25 cellular contexts compared by ENCODE assay signal in genomic region chr19:55544014-55544413, GRCh38. TPM values are rescaled to one million over a fixed set of nuclear protein-coding genes. Genes with fewer than 3 reads are reported as not detected.
DNase-seq lines count a peak whose midpoint lies in the region; ATAC-seq, FAIRE-seq and TF ChIP-seq lines count a peak whose summit lies in the region.
"Had no signal": no experiment of that assay in that cellular context is flagged by ENCODE, and none has a peak within 500 bp of the region (broad histone marks: within the 10 kb centered on the region; RNA-seq: fewer than 3 reads in every experiment).

No MANE protein-coding gene starts in this region.

- no peak overlapping the region for H3K4me2 ChIP-seq in H9 (ENCODE audit: insufficient read depth, insufficient read length, low read length)
- no peak overlapping the region for H3K4me2 ChIP-seq in H1 (ENCODE audit: insufficient read depth in 1 of 2, low read depth in 2 of 2, low read length in 2 of 2)
- H3K4me2 ChIP-seq in osteoblast (ENCODE audit: insufficient read depth, low read length), result no peak overlapping the region
- H3K4me2 ChIP-seq: A549, GM23338 had no signal

- H3K4ac ChIP-seq in H9 (ENCODE audit: low read depth, low read length), result no peak overlapping the region
- H3K4ac ChIP-seq in H1 (replicated peaks; ENCODE audit: insufficient read length, low read depth, low read length), result no peak overlapping the region

- DNase-seq in right cardiac atrium (peak in 2 of 3 donors; percentile 39 to 44), cardiac septum (ENCODE audit: low spot score) (no peak), H9 (no peak), H1 (ENCODE audit: low read depth in 1 of 2, low spot score in 2 of 2) (no peak), osteoblast (ENCODE audit: insufficient read length, low spot score, missing footprints) (peak; percentile 37), NCI-H1417 (lab: John Stamatoyannopoulos, UW) (no peak), spleen (no peak)
- DNase-seq: 8988T; ACHN; AML-193; BE2C; CD4-positive, alpha-beta T cell; CD8-positive, alpha-beta memory T cell; DMS 273 treated with DMSO at 0.1 percent for 48 hours; DMS79; EL; GDM1 had no signal

- H3K9ac ChIP-seq in H9 (ENCODE audit: extremely low read depth, insufficient read length, low read length), result no peak overlapping the region
- H3K9ac ChIP-seq in H1 (replicated peaks in 1 of 4; ENCODE audit: extremely low read depth in 1 of 4, low read depth in 3 of 4, low read length in 3 of 4), result no peak overlapping the region

- TF ChIP-seq EP300 in H1 (IDR thresholded peaks at IDR 0.05; ENCODE audit: borderline replicate concordance in 1 of 2, low read depth in 2 of 2, low read length in 2 of 2), result no peak

- H3K23ac ChIP-seq in H9 (ENCODE audit: insufficient read length, low read depth, low read length) (no peak overlapping the region), H1 (ENCODE audit: insufficient read length) (no peak overlapping the region)

- TF ChIP-seq RAD21 in H1 (IDR thresholded peaks at IDR 0.05 in 1 of 2, conservative IDR thresholded peaks at IDR 0.05 in 1 of 2; ENCODE audit: low read depth in 2 of 2, low read length in 2 of 2), result no peak

- H3K4me1 ChIP-seq in right cardiac atrium (ENCODE audit: control insufficient read depth, insufficient read depth, low read length), result no peaks in the 10 kb centered on the region
- H3K4me1 ChIP-seq in H9 (ENCODE audit: insufficient read depth, low read length), result no peaks in the 10 kb centered on the region
- peaks cover 0 to 20% (median 12%) of the 10 kb centered on the region in 4 experiments; a peak in 6 of 7 replicates for H3K4me1 ChIP-seq in H1 (replicated peaks in 1 of 4; ENCODE audit: control insufficient read depth in 3 of 4, insufficient read depth in 4 of 4, low read length in 3 of 4)
- H3K4me1 ChIP-seq in osteoblast (ENCODE audit: insufficient read depth, low read length), result peaks cover 13% of the 10 kb centered on the region
- H3K4me1 ChIP-seq in spleen, result peaks cover 0 to 7% (median 0%) of the 10 kb centered on the region in 6 donors
- H3K4me1 ChIP-seq: BE2C had no signal

- no peaks in the 10 kb centered on the region for H3K27me3 ChIP-seq in right cardiac atrium (ENCODE audit: control insufficient read depth, insufficient read depth)
- H3K27me3 ChIP-seq in H9 (ENCODE audit: insufficient read depth, low read length), result no peaks in the 10 kb centered on the region
- H3K27me3 ChIP-seq in H1 (replicated peaks in 1 of 4; ENCODE audit: control insufficient read depth in 3 of 4, extremely low read depth in 1 of 4, insufficient read depth in 3 of 4, low read length in 3 of 4), result no peaks in the 10 kb centered on the region; a peak in 3 of 7 replicates
- H3K27me3 ChIP-seq in osteoblast (ENCODE audit: insufficient read depth, low read length), result no peaks in the 10 kb centered on the region
- peaks cover 0 to 65% (median 9%) of the 10 kb centered on the region in 7 donors for H3K27me3 ChIP-seq in spleen (replicated peaks in 1 of 7)
- H3K27me3 ChIP-seq: BE2C; BLaER1 treated with 17β-estradiol and CSF1 and Interleukin-3, amounts not matched to agents 10 nM and 100 nM had no signal

- no peak overlapping the region for H3K4me3 ChIP-seq in right cardiac atrium (ENCODE audit: low read length)
- H3K4me3 ChIP-seq in H1 (ENCODE audit: extremely low read depth in 1 of 4, insufficient read depth in 2 of 4, low read depth in 3 of 4, low read length in 4 of 4), result no peak overlapping the region
- H3K4me3 ChIP-seq in osteoblast (ENCODE audit: insufficient read depth, low read length), result no peak overlapping the region
- no peak overlapping the region for H3K4me3 ChIP-seq in spleen
- H3K4me3 ChIP-seq: A549; BLaER1 treated with 17β-estradiol and CSF1 and Interleukin-3, amounts not matched to agents 10 nM and 100 nM; GM12878; GM23338 had no signal

- 83% methylated on average over 15 of the region's 15 CpGs for WGBS in right cardiac atrium
- no CpG with 5 or more reads among the region's 15 CpGs for WGBS in H9 (ENCODE audit: extremely low coverage, insufficient read length, low lambda C conversion rate)
- 94% methylated on average over 15 of the region's 15 CpGs; no CpG with 5 or more reads in 1 of the 2 experiments for WGBS in H1 (ENCODE audit: extremely low coverage in 1 of 2, insufficient coverage in 1 of 2, insufficient read length in 1 of 2, insufficient replicate concordance in 2 of 2, low coverage in 1 of 2, low lambda C conversion rate in 2 of 2, missing lambda C conversion rate in 1 of 2), 2 experiments
- 80 to 89% (median 87%) methylated on average over 9 to 15 of the region's 15 CpGs for WGBS in spleen, 5 donors

- H3K14ac ChIP-seq in H9 (ENCODE audit: insufficient read depth, low read length) (0 out of 2 replicates have a peak overlapping the region, but pooled peaks have one; percentile 22), H1 (ENCODE audit: insufficient read length) (no peak overlapping the region)

- CTCF ChIA-PET in H1 (lab: Charles Lee; ENCODE audit: partially characterized antibody), result interaction anchor here (1.0 to 1.4 kb wide), 2 partner anchors 29 to 40 kb away, joined by 3 read pairs; no protein-coding TSS in a partner anchor

- TF ChIP-seq CTCF in H9 (conservative IDR thresholded peaks at IDR 0.05), result no peak
- no peak for TF ChIP-seq CTCF in H1 (IDR thresholded peaks at IDR 0.05; ENCODE audit: control extremely low read depth in 1 of 3, insufficient read depth in 1 of 3, low read depth in 1 of 3, low read length in 3 of 3)
- TF ChIP-seq CTCF in osteoblast (IDR thresholded peaks at IDR 0.05; ENCODE audit: extremely low read depth, low read depth, low read length), result no peak
- TF ChIP-seq CTCF in spleen (IDR thresholded peaks at IDR 0.05 in 8 of 11, conservative IDR thresholded peaks at IDR 0.05 in 3 of 11), result no peak

- H4K5ac ChIP-seq in H9 (ENCODE audit: insufficient read length, low read depth, low read length), result no peak overlapping the region
- no peak overlapping the region for H4K5ac ChIP-seq in H1 (ENCODE audit: insufficient read length, low read depth, low read length)

- H3K23me2 ChIP-seq in H9 (ENCODE audit: insufficient read length, low read depth, low read length, poor library complexity, severe bottlenecking) (no peaks in the 10 kb centered on the region), H1 (ENCODE audit: low read depth, low read length) (peaks cover 12% of the 10 kb centered on the region; the same call in 1 of the 2 replicates)

- no peaks in the 10 kb centered on the region for H3K79me2 ChIP-seq in H9 (ENCODE audit: insufficient read depth, low read length)
- H3K79me2 ChIP-seq in H1 (ENCODE audit: control insufficient read depth in 1 of 2, insufficient read depth in 2 of 2, low read length in 2 of 2), result no peaks in the 10 kb centered on the region
- no peaks in the 10 kb centered on the region for H3K79me2 ChIP-seq in osteoblast (ENCODE audit: insufficient read depth, low read length)

- H4K8ac ChIP-seq in H9 (replicated peaks; ENCODE audit: insufficient read length, low read depth, low read length) (no peak overlapping the region), H1 (ENCODE audit: extremely low read depth, insufficient read depth, low read length) (no peak overlapping the region)

- TF ChIP-seq POLR2A in H1 (IDR thresholded peaks at IDR 0.05; ENCODE audit: control extremely low read depth in 1 of 2, low read depth in 2 of 2, low read length in 2 of 2), result no peak
- TF ChIP-seq POLR2A in spleen (IDR thresholded peaks at IDR 0.05), result no peak

- no peak overlapping the region for H3T11ph ChIP-seq in H9 (ENCODE audit: low read length)

- H3K56ac ChIP-seq in H9 (ENCODE audit: insufficient read length, low read depth, low read length) (no peak overlapping the region), H1 (replicated peaks; ENCODE audit: insufficient read length, low read depth, low read length) (no peak overlapping the region)

- no peaks in the 10 kb centered on the region for H3K79me1 ChIP-seq in H9 (ENCODE audit: insufficient read depth, low read depth, low read length, poor library complexity, severe bottlenecking)
- H3K79me1 ChIP-seq in H1 (ENCODE audit: low read depth, low read length), result no peaks in the 10 kb centered on the region

- H2BK20ac ChIP-seq in H9 (ENCODE audit: low read depth, low read length, poor library complexity, severe bottlenecking), result no peak overlapping the region
- H2BK20ac ChIP-seq in H1 (ENCODE audit: low read length), result no peak overlapping the region

- no peak overlapping the region for H4K91ac ChIP-seq in H9 (ENCODE audit: insufficient read length, low read depth, low read length)
- H4K91ac ChIP-seq in H1 (replicated peaks; ENCODE audit: insufficient read length, low read length), result no peak overlapping the region

- FAIRE-seq in H1 (lab: Jason Lieb, UNC), result no peak
- FAIRE-seq: A549, D721Med, GM12878, H54 had no signal

- H3K27ac Mint-ChIP-seq in H9, result no peak overlapping the region
- H3K27ac Mint-ChIP-seq: CD4-positive, alpha-beta T cell; CD8-positive, alpha-beta memory T cell; GM23338 had no signal

- H3K9me3 ChIP-seq in right cardiac atrium (ENCODE audit: control insufficient read depth, low read length) (no peaks in the 10 kb centered on the region), H9 (ENCODE audit: control insufficient read depth, low read depth, low read length) (no peaks in the 10 kb centered on the region), H1 (ENCODE audit: insufficient read depth in 2 of 2, low read depth in 1 of 2, low read length in 1 of 2) (no peaks in the 10 kb centered on the region), osteoblast (ENCODE audit: low read depth, low read length) (no peaks in the 10 kb centered on the region), spleen (no peaks in the 10 kb centered on the region)
- H3K9me3 ChIP-seq: A549; BE2C; BLaER1 treated with 17β-estradiol and CSF1 and Interleukin-3, amounts not matched to agents 10 nM and 100 nM had no signal

- intact Hi-C loops in right cardiac atrium (cut with DNase I), result no loop called here
- intact Hi-C loops in cardiac septum (cut with DNase I), result no loop called here
- intact Hi-C loops in spleen (cut with DNase I; ENCODE audit: low total_unique reads), result no loop called here

- H2AFZ ChIP-seq in H9 (ENCODE audit: low read length) (no peak overlapping the region), H1 (ENCODE audit: low read length) (no peak overlapping the region), osteoblast (ENCODE audit: low read length) (no peak overlapping the region)
- H2AFZ ChIP-seq: GM23338 had no signal

- peaks cover 0 to 6% (median 0%) of the 10 kb centered on the region in 3 experiments; a peak in 2 of 7 replicates for H3K36me3 Mint-ChIP-seq in H9 (ENCODE audit: insufficient read depth in 1 of 3, low read depth in 3 of 3)
- H3K36me3 Mint-ChIP-seq: CD14-positive monocyte; CD8-positive, alpha-beta memory T cell had no signal

- peaks cover 15 to 47% of the 10 kb centered on the region in 2 experiments for H3K4me1 Mint-ChIP-seq in H9
- H3K4me1 Mint-ChIP-seq: CD8-positive, alpha-beta memory T cell had no signal

- POLR2A ChIA-PET in H1 (lab: Charles Lee; ENCODE audit: partially characterized antibody), result interaction anchor here (0.5 to 1.2 kb wide), 4 partner anchors 12 to 1105 kb away, joined by 3 to 6 read pairs (median 4); no protein-coding TSS in a partner anchor

- no peak overlapping the region for H3K18ac ChIP-seq in H9 (ENCODE audit: insufficient read length, low read depth, low read length)
- H3K18ac ChIP-seq in H1 (ENCODE audit: extremely low read depth, low read length), result no peak overlapping the region

- no peak for ATAC-seq in right cardiac atrium
- ATAC-seq: A549, GM12878, GM23338, HCT116 had no signal

- H2AK5ac ChIP-seq in H9 (ENCODE audit: insufficient read length, low read length) (no peak overlapping the region), H1 (ENCODE audit: low read depth, low read length) (0 out of 2 replicates have a peak overlapping the region, but pooled peaks have one; percentile 26)

- peak overlapping the region; percentile 19 for H3K27ac ChIP-seq in right cardiac atrium (ENCODE audit: low read length)
- no peak overlapping the region for H3K27ac ChIP-seq in H9 (ENCODE audit: insufficient read length, low read depth, low read length)
- H3K27ac ChIP-seq in H1 (ENCODE audit: low read depth, low read length), result no peak overlapping the region
- H3K27ac ChIP-seq in osteoblast (ENCODE audit: low read depth, low read length), result no peak overlapping the region
- H3K27ac ChIP-seq in spleen, result no peak overlapping the region

- H2BK5ac ChIP-seq in H9 (ENCODE audit: insufficient read length, low read length), result no peak overlapping the region
- no peak overlapping the region for H2BK5ac ChIP-seq in H1 (ENCODE audit: low read depth, low read length)

- H3K27me3 Mint-ChIP-seq in H9 (ENCODE audit: low read depth), result peaks cover 17% of the 10 kb centered on the region

- H3K4me3 Mint-ChIP-seq in H9, result no peak overlapping the region
- H3K4me3 Mint-ChIP-seq: CD14-positive monocyte; CD4-positive, alpha-beta T cell; CD8-positive, alpha-beta memory T cell; GM23338 had no signal

- H2BK12ac ChIP-seq in H9 (ENCODE audit: insufficient read length, low read depth, low read length), result no peak overlapping the region
- no peak overlapping the region for H2BK12ac ChIP-seq in H1 (ENCODE audit: low read depth, low read length)

- no peak overlapping the region for H2BK120ac ChIP-seq in H9 (ENCODE audit: low read depth, low read length, poor library complexity, severe bottlenecking)
- no peak overlapping the region for H2BK120ac ChIP-seq in H1 (replicated peaks; ENCODE audit: low read depth, low read length)

- H3K9me3 Mint-ChIP-seq in H9, result peaks cover 6 to 14% of the 10 kb centered on the region in 2 experiments; a peak in 4 of 5 replicates
- H3K9me3 Mint-ChIP-seq: CD4-positive, alpha-beta T cell; CD8-positive, alpha-beta memory T cell had no signal

- peaks cover 2% of the 10 kb centered on the region for H4K20me1 ChIP-seq in H9 (ENCODE audit: control insufficient read depth, insufficient read depth, insufficient read length)
- peaks cover 0 to 3% of the 10 kb centered on the region in 2 experiments for H4K20me1 ChIP-seq in H1 (replicated peaks in 1 of 2; ENCODE audit: control insufficient read depth in 1 of 2, insufficient read depth in 2 of 2, low read length in 2 of 2)
- no peaks in the 10 kb centered on the region for H4K20me1 ChIP-seq in osteoblast (ENCODE audit: insufficient read depth, low read length)
- H4K20me1 ChIP-seq: BLaER1 treated with 17β-estradiol and CSF1 and Interleukin-3, amounts not matched to agents 10 nM and 100 nM had no signal

- no peak overlapping the region for H2BK15ac ChIP-seq in H9 (ENCODE audit: low read depth, low read length)
- no peak overlapping the region for H2BK15ac ChIP-seq in H1 (ENCODE audit: low read length)

- no peaks in the 10 kb centered on the region; a peak in 1 of 8 replicates for H3K36me3 ChIP-seq in H1 (ENCODE audit: control insufficient read depth in 2 of 4, insufficient read depth in 4 of 4, low read length in 3 of 4)
- H3K36me3 ChIP-seq in osteoblast (ENCODE audit: insufficient read depth, low read length), result no peaks in the 10 kb centered on the region
- no peaks in the 10 kb centered on the region for H3K36me3 ChIP-seq in spleen
- H3K36me3 ChIP-seq: BE2C; BLaER1 treated with 17β-estradiol and CSF1 and Interleukin-3, amounts not matched to agents 10 nM and 100 nM had no signal

RNA-seq across cellular contexts. Expression of gene SBK3, which starts 1.3 kb away (rescaled TPM):
- total RNA-seq in right cardiac atrium (100 to 1,000 TPM in 2 of 4 donors, 10 to 100 TPM in 2; 80.3 to 211 (median 109) TPM), cardiac septum (6.7 TPM), H9 (2021) (0.48 and 0.70 TPM in 2 replicates), osteoblast (not detected in 2 replicates), spleen (not detected)
- polyA plus RNA-seq in right cardiac atrium (103 TPM), H1 (2011; rRNA removed) (1.5 and 2.8 TPM in 2 replicates), spleen (not detected)
- 0.76 and 0.94 TPM in 2 replicates for total RNA-seq in H1 (2021; fragmentation: NEBNext Ultra II Directional; extraction: Animal tissue kit (Norgen Biotek cat#: 25700))
- 1.5 TPM for polyA plus RNA-seq in H1 (2011; cell fraction: cytosol; rRNA removed)
- polyA plus RNA-seq in H1 (2011; cell fraction: nucleus; rRNA removed), result 2.7 TPM
- polyA plus RNA-seq in H1 (2012, experiment 1 of 2), result 0.65 to 1.9 TPM (median 1.5 TPM) in 4 replicates
- polyA plus RNA-seq in H1 (2012, experiment 2 of 2), result 1.1 TPM
- polyA plus RNA-seq in H1 (2013, experiment 1 of 2), result 0.53 TPM
- polyA plus RNA-seq in H1 (2013, experiment 2 of 2), result 0.48 TPM
- 0.28 and 0.37 TPM in 2 replicates for polyA minus RNA-seq in H1 (2011; rRNA and poly(A)+ RNA removed)
- 1.5 TPM for polyA minus RNA-seq in H1 (2011; cell fraction: cytosol; rRNA and poly(A)+ RNA removed)
- 0.70 TPM for polyA minus RNA-seq in H1 (2011; cell fraction: nucleus; rRNA and poly(A)+ RNA removed)
- total RNA-seq: CD4-positive, alpha-beta T cell; CD8-positive, alpha-beta memory T cell; GM12878 had no signal
- polyA plus RNA-seq: CD14-positive monocyte; CD8-positive, alpha-beta memory T cell; GM12878 had no signal

RNA-seq across cellular contexts. Expression of gene SBK2, which starts 7.1 kb away (rescaled TPM):
- total RNA-seq in right cardiac atrium, result 100 to 1,000 TPM; 205 to 239 (median 209) TPM
- polyA plus RNA-seq in right cardiac atrium, result 228 TPM
- 2.0 TPM for total RNA-seq in cardiac septum
- total RNA-seq in H9 (2021), result 2.5 and 2.8 TPM in 2 replicates
- 3.9 and 4.1 TPM in 2 replicates for total RNA-seq in H1 (2021; fragmentation: NEBNext Ultra II Directional; extraction: Animal tissue kit (Norgen Biotek cat#: 25700))
- 3.2 and 7.4 TPM in 2 replicates for polyA plus RNA-seq in H1 (2011; rRNA removed)
- polyA plus RNA-seq in H1 (2011; cell fraction: cytosol; rRNA removed), result 3.3 TPM
- polyA plus RNA-seq in H1 (2011; cell fraction: nucleus; rRNA removed), result 8.7 TPM
- polyA plus RNA-seq in H1 (2012, experiment 1 of 2), result 2.8 to 5.5 TPM (median 4.5 TPM) in 4 replicates
- 3.3 TPM for polyA plus RNA-seq in H1 (2012, experiment 2 of 2)
- 2.0 TPM for polyA plus RNA-seq in H1 (2013, experiment 1 of 2)
- polyA plus RNA-seq in H1 (2013, experiment 2 of 2), result 2.1 TPM
- 1.1 and 1.3 TPM in 2 replicates for polyA minus RNA-seq in H1 (2011; rRNA and poly(A)+ RNA removed)
- 7.4 TPM for polyA minus RNA-seq in H1 (2011; cell fraction: cytosol; rRNA and poly(A)+ RNA removed)
- 4.0 TPM for polyA minus RNA-seq in H1 (2011; cell fraction: nucleus; rRNA and poly(A)+ RNA removed)
- total RNA-seq in osteoblast, result not detected in 2 replicates
- total RNA-seq in spleen, result not detected
- not detected for polyA plus RNA-seq in spleen
- total RNA-seq: CD4-positive, alpha-beta T cell; CD8-positive, alpha-beta memory T cell; GM12878 had no signal
- polyA plus RNA-seq: CD14-positive monocyte; CD8-positive, alpha-beta memory T cell; GM12878 had no signal

RNA-seq across cellular contexts. Expression of gene ZNF579, which starts 36.6 kb away (rescaled TPM):
- total RNA-seq in right cardiac atrium, result 10 to 100 TPM; 12.4 to 15.5 (median 14.2) TPM
- 10.2 TPM for polyA plus RNA-seq in right cardiac atrium
- 12.2 TPM for total RNA-seq in cardiac septum
- 19.9 and 21.5 TPM in 2 replicates for total RNA-seq in H9 (2021)
- total RNA-seq in H1 (2021; fragmentation: NEBNext Ultra II Directional; extraction: Animal tissue kit (Norgen Biotek cat#: 25700)), result 18.9 and 19.0 TPM in 2 replicates
- 10.0 and 16.4 TPM in 2 replicates for polyA plus RNA-seq in H1 (2011; rRNA removed)
- polyA plus RNA-seq in H1 (2011; cell fraction: cytosol; rRNA removed), result 10.7 TPM
- polyA plus RNA-seq in H1 (2011; cell fraction: nucleus; rRNA removed), result 17.3 TPM
- 9.1 to 16.9 TPM (median 15.6 TPM) in 4 replicates for polyA plus RNA-seq in H1 (2012, experiment 1 of 2)
- 7.5 TPM for polyA plus RNA-seq in H1 (2012, experiment 2 of 2)
- 22.8 TPM for polyA plus RNA-seq in H1 (2013, experiment 1 of 2)
- 19.2 TPM for polyA plus RNA-seq in H1 (2013, experiment 2 of 2)
- polyA minus RNA-seq in H1 (2011; rRNA and poly(A)+ RNA removed), result 2.1 and 4.3 TPM in 2 replicates
- polyA minus RNA-seq in H1 (2011; cell fraction: cytosol; rRNA and poly(A)+ RNA removed), result 9.6 TPM
- polyA minus RNA-seq in H1 (2011; cell fraction: nucleus; rRNA and poly(A)+ RNA removed), result 14.9 TPM
- 6.9 and 7.4 TPM in 2 replicates for total RNA-seq in osteoblast
- total RNA-seq in spleen, result 10 to 100 TPM in 2 of 7 donors, 1 to 10 TPM in 4, under 1 TPM in 1; 0.72 to 10.6 (median 6.5) TPM
- 1 to 10 TPM; 2.8 to 6.9 (median 3.4) TPM for polyA plus RNA-seq in spleen

RNA-seq across cellular contexts. Expression of gene FIZ1, which starts 55.3 kb away (rescaled TPM):
- 10 to 100 TPM; 17.5 to 20.0 (median 18.4) TPM for total RNA-seq in right cardiac atrium
- polyA plus RNA-seq in right cardiac atrium, result 16.3 TPM
- 19.4 TPM for total RNA-seq in cardiac septum
- 21.5 and 25.2 TPM in 2 replicates for total RNA-seq in H9 (2021)
- total RNA-seq in H1 (2021; fragmentation: NEBNext Ultra II Directional; extraction: Animal tissue kit (Norgen Biotek cat#: 25700)), result 17.6 and 18.5 TPM in 2 replicates
- polyA plus RNA-seq in H1 (2011; rRNA removed), result 9.1 and 13.0 TPM in 2 replicates
- polyA plus RNA-seq in H1 (2011; cell fraction: cytosol; rRNA removed), result 9.1 TPM
- polyA plus RNA-seq in H1 (2011; cell fraction: nucleus; rRNA removed), result 14.5 TPM
- 12.0 to 16.3 TPM (median 15.0 TPM) in 4 replicates for polyA plus RNA-seq in H1 (2012, experiment 1 of 2)
- 12.9 TPM for polyA plus RNA-seq in H1 (2012, experiment 2 of 2)
- 11.5 TPM for polyA plus RNA-seq in H1 (2013, experiment 1 of 2)
- polyA plus RNA-seq in H1 (2013, experiment 2 of 2), result 11.4 TPM
- 4.7 and 6.3 TPM in 2 replicates for polyA minus RNA-seq in H1 (2011; rRNA and poly(A)+ RNA removed)
- polyA minus RNA-seq in H1 (2011; cell fraction: cytosol; rRNA and poly(A)+ RNA removed), result 7.6 TPM
- polyA minus RNA-seq in H1 (2011; cell fraction: nucleus; rRNA and poly(A)+ RNA removed), result 6.5 TPM
- total RNA-seq in osteoblast, result 2.9 and 3.6 TPM in 2 replicates
- total RNA-seq in spleen, result 10 to 100 TPM in 5 of 7 donors, 1 to 10 TPM in 2; 7.6 to 17.3 (median 11.4) TPM
- polyA plus RNA-seq in spleen, result 10 to 100 TPM in 1 of 3 donors, 1 to 10 TPM in 2; 5.1 to 11.5 (median 7.8) TPM

RNA-seq across cellular contexts. Expression of gene SSC5D, which starts 55.8 kb away (rescaled TPM):
- total RNA-seq in right cardiac atrium (10 to 100 TPM in 1 of 4 donors, 1 to 10 TPM in 3; 6.8 to 10.2 (median 8.1) TPM), cardiac septum (7.7 TPM), H9 (2021) (2.5 and 3.2 TPM in 2 replicates), osteoblast (22.7 and 77.4 TPM in 2 replicates), spleen (10 to 100 TPM; 11.0 to 30.6 (median 24.1) TPM)
- polyA plus RNA-seq in right cardiac atrium (4.4 TPM), H1 (2011; rRNA removed) (0.39 and 0.72 TPM in 2 replicates), spleen (1 to 10 TPM in 2 of 3 donors, under 1 TPM in 1; 0.61 to 7.4 (median 2.5) TPM)
- total RNA-seq in H1 (2021; fragmentation: NEBNext Ultra II Directional; extraction: Animal tissue kit (Norgen Biotek cat#: 25700)), result 1.7 and 2.3 TPM in 2 replicates
- polyA plus RNA-seq in H1 (2011; cell fraction: cytosol; rRNA removed), result 0.45 TPM
- 4.1 TPM for polyA plus RNA-seq in H1 (2011; cell fraction: nucleus; rRNA removed)
- polyA plus RNA-seq in H1 (2012, experiment 1 of 2), result 1.2 to 2.6 TPM (median 1.7 TPM) in 4 replicates
- 0.63 TPM for polyA plus RNA-seq in H1 (2012, experiment 2 of 2)
- 0.73 TPM for polyA plus RNA-seq in H1 (2013, experiment 1 of 2)
- 1.1 TPM for polyA plus RNA-seq in H1 (2013, experiment 2 of 2)
- polyA minus RNA-seq in H1 (2011; rRNA and poly(A)+ RNA removed), result 0.29 and 0.54 TPM in 2 replicates
- polyA minus RNA-seq in H1 (2011; cell fraction: cytosol; rRNA and poly(A)+ RNA removed), result 1.0 TPM
- 2.8 TPM for polyA minus RNA-seq in H1 (2011; cell fraction: nucleus; rRNA and poly(A)+ RNA removed)
- polyA plus RNA-seq: CD14-positive monocyte; CD8-positive, alpha-beta memory T cell had no signal

Comparison
In these comparisons a context has a peak if more than half of its experiments do, and no peak if none do; other contexts are left out.
1. DNase-seq: peak in right cardiac atrium (2 of 3) and osteoblast (single experiment); none in cardiac septum (single experiment), H9 (single experiment), H1 (0 of 2), NCI-H1417 (0 of 3) and spleen (single experiment).
2. RNA of gene SBK3, which starts 1.3 kb away (total RNA-seq): 80.3 to 211 TPM in right cardiac atrium; 6.7 TPM in cardiac septum (single experiment), 0.76 to 0.94 TPM in H1, 0.48 to 0.70 TPM in H9, not detected in osteoblast and not detected in spleen; every median in the first group is over 10 times any median in the second.
3. RNA of gene SBK2, which starts 7.1 kb away (total RNA-seq): 205 to 239 TPM in right cardiac atrium; 3.9 to 4.1 TPM in H1, 2.5 to 2.8 TPM in H9, 2.0 TPM in cardiac septum (single experiment), not detected in osteoblast and not detected in spleen; every median in the first group is over 10 times any median in the second.